In the genomic region with DNA sequence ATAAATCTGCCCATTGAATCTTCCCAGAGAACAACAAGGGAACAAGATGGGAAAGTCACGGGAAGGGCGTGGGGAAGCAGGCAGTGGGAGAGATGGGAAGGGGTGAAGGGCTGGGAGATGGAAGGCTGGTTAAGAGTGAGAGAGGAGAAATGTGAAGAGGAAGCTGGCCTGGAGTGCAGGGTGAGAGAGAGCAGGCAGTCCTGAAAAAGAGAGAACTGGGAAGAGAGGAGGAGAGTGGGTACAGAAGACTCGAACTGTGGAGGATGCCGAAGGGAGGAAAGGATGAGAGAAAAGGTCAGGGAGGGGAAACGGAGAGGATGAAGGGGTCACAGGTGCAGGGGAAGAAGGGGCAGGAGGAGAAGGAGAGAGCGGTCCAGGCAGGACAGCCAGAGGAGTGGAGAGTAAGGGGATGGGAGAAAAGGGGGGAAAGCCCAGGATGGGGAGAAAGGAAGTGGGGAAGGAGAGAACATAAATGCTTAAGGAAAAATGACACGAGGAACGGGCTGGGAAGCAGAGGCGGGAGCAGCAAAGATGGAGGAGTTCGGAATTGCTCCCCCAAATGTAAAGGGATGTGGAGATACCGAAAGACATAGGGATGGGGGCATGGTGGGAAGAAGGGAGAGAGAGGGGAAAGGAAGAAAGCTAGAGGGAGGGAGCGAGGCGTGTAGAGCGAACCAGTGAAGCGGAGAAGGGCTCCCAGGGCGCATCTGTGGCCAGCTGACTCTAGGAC, we compare ENCODE assay signal across 8 cellular contexts. TPM values are rescaled to one million over a fixed set of nuclear protein-coding genes. Genes with fewer than 3 reads are reported as not detected.
DNase-seq lines count a peak whose midpoint lies in the region; ATAC-seq and TF ChIP-seq lines count a peak whose summit lies in the region.

No MANE protein-coding gene starts in this region.

- WGBS in trophoblast cell (ENCODE audit: extremely low coverage, insufficient coverage, insufficient read length): no CpG with 5 or more reads among the region's 16 CpGs

- peaks cover 5% of the 10 kb centered on the region for H3K4me1 ChIP-seq in CD8-positive, alpha-beta memory T cell (ENCODE audit: insufficient read depth, low read length)
- H3K4me1 ChIP-seq in RWPE2 (ENCODE audit: insufficient read depth, poor library complexity, severe bottlenecking): no peaks in the 10 kb centered on the region
- peaks cover 4 to 8% of the 10 kb centered on the region in 2 experiments for H3K4me1 ChIP-seq in trophoblast cell (ENCODE audit: control insufficient read depth in 1 of 2, insufficient read depth in 2 of 2, low read length in 2 of 2)

- no peak overlapping the region for H2BK5ac ChIP-seq in trophoblast cell (ENCODE audit: low read depth, low read length, poor library complexity)

- no peak for DNase-seq in CD8-positive, alpha-beta memory T cell
- DNase-seq in RWPE2 (ENCODE audit: low spot score) (no peak), epithelial cell of esophagus (ENCODE audit: low read depth) (no peak), trophoblast cell (no peak), NCI-H1417 treated with DMSO at 0.1 percent for 48 hours (lab: John Stamatoyannopoulos, UW) (no peak), NCI-H146 (lab: John Stamatoyannopoulos, UW) (no peak)
- no peak for DNase-seq in stimulated activated CD4-positive, alpha-beta T cell treated with anti-CD3 and anti-CD28 coated beads, Interleukin-4, amount 100 ng/mL, for 4 hours

- peak overlapping the region in 5 of 8 donors; percentile 24 to 66 (median 40) for H3K27ac Mint-ChIP-seq in CD8-positive, alpha-beta memory T cell

- peaks cover 26% of the 10 kb centered on the region for H3K27me3 ChIP-seq in CD8-positive, alpha-beta memory T cell (ENCODE audit: insufficient read depth, low read length, poor library complexity, severe bottlenecking)
- peaks cover 9% of the 10 kb centered on the region for H3K27me3 ChIP-seq in RWPE2 (ENCODE audit: insufficient read depth, poor library complexity, severe bottlenecking)
- peaks cover 31% of the 10 kb centered on the region for H3K27me3 ChIP-seq in trophoblast cell (ENCODE audit: insufficient read depth, low read length)

- no peak overlapping the region for H3K14ac ChIP-seq in trophoblast cell (ENCODE audit: low read length)

- H3K36me3 Mint-ChIP-seq in CD8-positive, alpha-beta memory T cell: peaks cover 0 to 2% (median 0%) of the 10 kb centered on the region in 3 donors

- H3K4me2 ChIP-seq in trophoblast cell (ENCODE audit: low read length): peak overlapping the region; percentile 59

- H4K8ac ChIP-seq in trophoblast cell (ENCODE audit: low read depth, low read length): no peak overlapping the region

- H4K91ac ChIP-seq in trophoblast cell (ENCODE audit: low read depth, low read length): no peak overlapping the region

- CTCF ChIA-PET in CD8-positive, alpha-beta memory T cell (lab: Charles Lee): interaction anchor here (0.9 to 1.3 kb wide), 2 partner anchors 10 to 17 kb away, joined by 3 read pairs; partner anchors contain the start of gene ZNF384

- no peak overlapping the region for H4K12ac ChIP-seq in trophoblast cell (ENCODE audit: low read depth, low read length)

- H2BK12ac ChIP-seq in trophoblast cell (ENCODE audit: low read length): no peak overlapping the region

- no peak overlapping the region for H2AFZ ChIP-seq in trophoblast cell (ENCODE audit: insufficient read depth, low read length, poor library complexity)

- no peak overlapping the region for H3K27ac ChIP-seq in CD8-positive, alpha-beta memory T cell (ENCODE audit: low read depth, low read length)
- no peak overlapping the region for H3K27ac ChIP-seq in RWPE2 (ENCODE audit: poor library complexity, severe bottlenecking)
- no peak overlapping the region for H3K27ac ChIP-seq in trophoblast cell (ENCODE audit: low read depth, low read length)

- no peaks in the 10 kb centered on the region for H3K79me2 ChIP-seq in trophoblast cell (ENCODE audit: control insufficient read depth, insufficient read depth, low read length, poor library complexity)

- H3K79me1 ChIP-seq in trophoblast cell (ENCODE audit: low read length): no peaks in the 10 kb centered on the region

- peaks cover 0 to 4% (median 0%) of the 10 kb centered on the region in 5 donors for H3K9me3 Mint-ChIP-seq in CD8-positive, alpha-beta memory T cell

- no peak for TF ChIP-seq CTCF in RWPE2 (IDR thresholded peaks at IDR 0.05; ENCODE audit: poor library complexity, severe bottlenecking)
- TF ChIP-seq CTCF in epithelial cell of esophagus (IDR thresholded peaks at IDR 0.05; ENCODE audit: insufficient read depth, low read depth, low read length, missing control alignments): no peak

- peaks cover 47 to 49% of the 10 kb centered on the region in 2 donors for H3K27me3 Mint-ChIP-seq in CD8-positive, alpha-beta memory T cell

- H2AK5ac ChIP-seq in trophoblast cell (ENCODE audit: low read length): no peak overlapping the region

- no peak overlapping the region for H2BK120ac ChIP-seq in trophoblast cell (ENCODE audit: insufficient read depth, low read length, poor library complexity)

- H3K4me3 ChIP-seq in CD8-positive, alpha-beta memory T cell (ENCODE audit: low read length): no peak overlapping the region
- H3K4me3 ChIP-seq in RWPE2 (ENCODE audit: severe bottlenecking) (peak overlapping the region; percentile 45), epithelial cell of esophagus (ENCODE audit: low read length) (peak overlapping the region; percentile 28), trophoblast cell (ENCODE audit: low read depth, low read length) (no peak overlapping the region)

- POLR2A ChIA-PET in CD8-positive, alpha-beta memory T cell (lab: Charles Lee): interaction anchor here (1.1 kb wide), 1 partner anchor 10 kb away, joined by 5 read pairs; the partner anchor contains the start of gene ZNF384

- H3K4me3 Mint-ChIP-seq in CD8-positive, alpha-beta memory T cell: peak overlapping the region; percentile 61 to 84 (median 75)

- no peak overlapping the region for H3K4ac ChIP-seq in trophoblast cell (ENCODE audit: low read depth, low read length)

- no peak for ATAC-seq in RWPE2 (ENCODE audit: low read depth)
- ATAC-seq in HG03045 (IDR thresholded peaks at IDR 0.05; ENCODE audit: unreplicated experiment): no peak

- no peak overlapping the region for H3K18ac ChIP-seq in trophoblast cell (ENCODE audit: low read length)

- no peak overlapping the region for H3K23ac ChIP-seq in trophoblast cell (ENCODE audit: low read length)

- H3K36me3 ChIP-seq in CD8-positive, alpha-beta memory T cell (ENCODE audit: insufficient read depth, low read length): no peaks in the 10 kb centered on the region
- no peaks in the 10 kb centered on the region for H3K36me3 ChIP-seq in RWPE2 (ENCODE audit: low read depth)
- no peaks in the 10 kb centered on the region for H3K36me3 ChIP-seq in trophoblast cell (ENCODE audit: control insufficient read depth in 1 of 2, insufficient read depth in 2 of 2, low read length in 2 of 2)

- H3K9me3 ChIP-seq in CD8-positive, alpha-beta memory T cell (ENCODE audit: low read length): no peaks in the 10 kb centered on the region
- no peaks in the 10 kb centered on the region for H3K9me3 ChIP-seq in RWPE2 (ENCODE audit: severe bottlenecking)
- H3K9me3 ChIP-seq in trophoblast cell (ENCODE audit: insufficient read depth, low read depth, low read length): no peaks in the 10 kb centered on the region

- H3K9ac ChIP-seq in trophoblast cell (ENCODE audit: low read length): no peak overlapping the region

- H3K4me1 Mint-ChIP-seq in CD8-positive, alpha-beta memory T cell: peaks cover 25 to 28% (median 27%) of the 10 kb centered on the region in 3 donors

RNA-seq across cellular contexts. Expression of gene PIANP, which starts 1.2 kb away (rescaled TPM):
- under 1 TPM; 0.49 to 0.79 TPM for total RNA-seq in CD8-positive, alpha-beta memory T cell
- 0.77 TPM for polyA plus RNA-seq in CD8-positive, alpha-beta memory T cell
- polyA plus RNA-seq in trophoblast cell (2013): 0.06 and 0.14 TPM in 2 replicates

RNA-seq across cellular contexts. Expression of gene ZNF384, which starts 10.2 kb away (rescaled TPM):
- total RNA-seq in CD8-positive, alpha-beta memory T cell: 10 to 100 TPM; 58.1 to 63.3 TPM
- 37.2 TPM for polyA plus RNA-seq in CD8-positive, alpha-beta memory T cell
- 63.1 and 65.6 TPM in 2 replicates for polyA plus RNA-seq in trophoblast cell (2013)

RNA-seq across cellular contexts. Expression of gene COPS7A, which starts 24.4 kb away (rescaled TPM):
- total RNA-seq in CD8-positive, alpha-beta memory T cell: 10 to 100 TPM; 48.8 to 49.7 TPM
- polyA plus RNA-seq in CD8-positive, alpha-beta memory T cell: 46.2 TPM
- polyA plus RNA-seq in trophoblast cell (2013): 30.5 and 31.7 TPM in 2 replicates

RNA-seq across cellular contexts. Expression of gene ING4, which starts 36.5 kb away (rescaled TPM):
- total RNA-seq in CD8-positive, alpha-beta memory T cell: 10 to 100 TPM; 17.4 to 18.5 TPM
- polyA plus RNA-seq in CD8-positive, alpha-beta memory T cell: 80.3 TPM
- polyA plus RNA-seq in trophoblast cell (2013): 29.6 and 33.0 TPM in 2 replicates

RNA-seq across cellular contexts. Expression of gene ACRBP, which starts 52.2 kb away (rescaled TPM):
- 1 to 10 TPM; 1.8 to 2.0 TPM for total RNA-seq in CD8-positive, alpha-beta memory T cell
- not detected for polyA plus RNA-seq in CD8-positive, alpha-beta memory T cell
- 0.53 and 0.65 TPM in 2 replicates for polyA plus RNA-seq in trophoblast cell (2013)

Comparison
In these comparisons a context has a peak if more than half of its experiments do, and no peak if none do; other contexts are left out.
1. H3K4me3 ChIP-seq: peak in RWPE2 (single experiment) and epithelial cell of esophagus (single experiment); none in CD8-positive, alpha-beta memory T cell (single experiment) and trophoblast cell (single experiment).